Comparison of ENCODE assay signal across 17 cellular contexts in the genomic region with DNA sequence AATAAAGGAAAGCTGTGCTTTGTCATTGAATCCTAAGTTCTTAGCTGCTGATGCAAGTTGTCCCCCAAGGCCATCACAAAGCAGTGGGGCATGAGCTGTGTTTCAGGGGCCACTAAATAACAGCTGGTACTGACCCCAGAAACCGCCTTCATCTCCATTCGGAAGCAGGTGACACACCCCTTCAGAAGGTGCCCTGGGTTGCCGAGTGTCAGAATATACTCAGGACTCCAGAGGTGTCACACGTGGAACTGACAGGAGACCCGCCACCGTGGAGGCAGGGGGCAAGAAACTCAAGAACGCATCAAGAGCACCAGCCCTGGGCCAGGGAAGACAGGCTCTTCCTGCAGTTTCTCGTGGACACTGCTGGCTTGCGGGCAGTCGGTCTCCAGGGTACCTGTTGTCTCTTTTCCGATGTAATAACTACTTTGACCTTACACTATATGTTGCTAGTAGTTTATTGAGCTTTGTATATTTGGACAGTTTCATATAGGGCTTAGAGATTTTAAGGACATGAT.
"Had no signal": no experiment of that assay in that cellular context is flagged by ENCODE, and none has a peak within 500 bp of the region (broad histone marks: within the 10 kb centered on the region; RNA-seq: fewer than 3 reads in every experiment).

No MANE protein-coding gene starts in this region.

- ATAC-seq: left lung, lower lobe of right lung had no signal

- H3K36me3 ChIP-seq: uterus had no signal

- H3K27ac ChIP-seq: esophagus squamous epithelium, left lung, lower lobe of right lung, sigmoid colon, skin epidermis, stomach, thyroid gland, uterus had no signal

- H3K4me1 ChIP-seq: lower lobe of right lung, uterus had no signal

- H3K27me3 ChIP-seq: esophagus squamous epithelium, left lung, sigmoid colon, stomach, thyroid gland, uterus had no signal

- H3K4me3 ChIP-seq: esophagus squamous epithelium, left lung, lower lobe of right lung, sigmoid colon, skin epidermis, stomach, thyroid gland, uterus had no signal

- H3K9me3 ChIP-seq: esophagus squamous epithelium, left lung, lower lobe of right lung, sigmoid colon, stomach, thyroid gland, uterus had no signal

- FAIRE-seq: keratinocyte had no signal

- DNase-seq: esophagus squamous epithelium; foreskin fibroblast; immature natural killer cell; left lung; lower lobe of right lung; mesenchymal stem cell; naive B cell; occipital lobe; sigmoid colon; stimulated activated CD4-positive, alpha-beta T cell treated with anti-CD3 and anti-CD28 coated beads, Interleukin-2, amount 100 ng/mL, for 24 hours; stimulated activated CD4-positive, alpha-beta T cell treated with anti-CD3 and anti-CD28 coated beads, Interleukin-4, amount 100 ng/mL, for 4 hours; stimulated activated naive CD4-positive, alpha-beta T cell; stomach; thyroid gland; uterus had no signal
